35 cellular contexts compared by ENCODE assay signal in genomic region chrX:77143907-77144306, GRCh38.
DNase-seq lines count a peak whose midpoint lies in the region; ATAC-seq, FAIRE-seq and TF ChIP-seq lines count a peak whose summit lies in the region.
"Had no signal": no experiment of that assay in that cellular context is flagged by ENCODE, and none has a peak within 500 bp of the region (broad histone marks: within the 10 kb centered on the region; RNA-seq: fewer than 3 reads in every experiment).

No MANE protein-coding gene starts in this region.

- no peak for TF ChIP-seq CTCF in chondrocyte (IDR thresholded peaks at IDR 0.05)
- no peak for TF ChIP-seq CTCF in neural progenitor cell (IDR thresholded peaks at IDR 0.05)
- no peak for TF ChIP-seq CTCF in osteocyte (IDR thresholded peaks at IDR 0.05)
- TF ChIP-seq CTCF in kidney (IDR thresholded peaks at IDR 0.05; ENCODE audit: borderline replicate concordance, extremely low read depth, insufficient read depth): no peak

- H3K9ac ChIP-seq in neural progenitor cell: no peak overlapping the region
- H3K9ac ChIP-seq in kidney (ENCODE audit: low read length in 2 of 2): no peak overlapping the region
- H3K9ac ChIP-seq: BLaER1; BLaER1 treated with 17β-estradiol and CSF1 and Interleukin-3, amounts not matched to agents 10 nM and 100 nM had no signal

- H3K4me1 ChIP-seq in neural progenitor cell: no peaks in the 10 kb centered on the region
- H3K4me1 ChIP-seq in kidney (ENCODE audit: control insufficient read depth in 1 of 2, insufficient read depth in 1 of 2, low read depth in 1 of 2, low read length in 2 of 2): no peaks in the 10 kb centered on the region
- H3K4me1 ChIP-seq: A549; BE2C; BLaER1; BLaER1 treated with 17β-estradiol and CSF1 and Interleukin-3, amounts not matched to agents 10 nM and 100 nM; Caco-2 had no signal

- DNase-seq in chondrocyte (ENCODE audit: low spot score) (peak; percentile 52), neural progenitor cell (ENCODE audit: low spot score) (peak; percentile 2), osteocyte (ENCODE audit: extremely low spot score, unreplicated experiment) (peak; percentile 63), left lobe of liver (ENCODE audit: low spot score) (no peak), T-helper 17 cell (no peak), kidney (no peak)
- DNase-seq: 8988T; ACHN; AML-193; BE2C; C1 segment of cervical spinal cord; Caco-2; Calu3; CD4-positive, alpha-beta memory T cell; CD4-positive, alpha-beta T cell; CD4-positive, CD25-positive, alpha-beta regulatory T cell; CD8-positive, alpha-beta memory T cell; CD8-positive, alpha-beta T cell; COR-L47; DMS 273 treated with DMSO at 0.1 percent for 48 hours; DMS153; DMS53; DMS79; DMS79 treated with DMSO at 0.1 percent for 48 hours; DND-41; EL had no signal

- H3K27ac ChIP-seq in neural progenitor cell: no peak overlapping the region
- H3K27ac ChIP-seq in kidney (ENCODE audit: low read depth in 2 of 2, low read length in 2 of 2): no peak overlapping the region
- H3K27ac ChIP-seq: 22Rv1; A549; BLaER1; BLaER1 treated with 17β-estradiol and CSF1 and Interleukin-3, amounts not matched to agents 10 nM and 100 nM; C4-2B had no signal

- no peaks in the 10 kb centered on the region for H3K36me3 Mint-ChIP-seq in chondrocyte (ENCODE audit: low read depth)
- no peaks in the 10 kb centered on the region for H3K36me3 Mint-ChIP-seq in neural progenitor cell
- no peaks in the 10 kb centered on the region for H3K36me3 Mint-ChIP-seq in osteocyte (ENCODE audit: unreplicated experiment)
- H3K36me3 Mint-ChIP-seq in T-helper 17 cell (ENCODE audit: low read depth): no peaks in the 10 kb centered on the region
- H3K36me3 Mint-ChIP-seq: CD14-positive monocyte; CD4-positive, alpha-beta memory T cell; CD4-positive, CD25-positive, alpha-beta regulatory T cell; CD8-positive, alpha-beta T cell had no signal

- H3K27me3 Mint-ChIP-seq in chondrocyte (ENCODE audit: low read depth) (no peaks in the 10 kb centered on the region), neural progenitor cell (ENCODE audit: insufficient read depth, low read depth) (peaks cover 5% of the 10 kb centered on the region), osteocyte (ENCODE audit: unreplicated experiment) (no peaks in the 10 kb centered on the region), T-helper 17 cell (no peaks in the 10 kb centered on the region)
- H3K27me3 Mint-ChIP-seq: B cell; CD4-positive, alpha-beta T cell; CD4-positive, CD25-positive, alpha-beta regulatory T cell had no signal

- no peak for FAIRE-seq in kidney (lab: Jason Lieb, UNC)
- FAIRE-seq: A204.1, A549, D721Med had no signal

- no peak overlapping the region for H3K4me3 ChIP-seq in neural progenitor cell
- H3K4me3 ChIP-seq in kidney (ENCODE audit: low read length in 2 of 2): no peak overlapping the region
- H3K4me3 ChIP-seq: A549; BLaER1; BLaER1 treated with 17β-estradiol and CSF1 and Interleukin-3, amounts not matched to agents 10 nM and 100 nM had no signal

- H3K4me2 ChIP-seq in neural progenitor cell: no peak overlapping the region
- H3K4me2 ChIP-seq: A549; BLaER1; BLaER1 treated with 17β-estradiol and CSF1 and Interleukin-3, amounts not matched to agents 10 nM and 100 nM had no signal

- H3K9me3 Mint-ChIP-seq in chondrocyte (ENCODE audit: low read depth) (peaks cover 37% of the 10 kb centered on the region), neural progenitor cell (peaks cover 2% of the 10 kb centered on the region), osteocyte (ENCODE audit: unreplicated experiment) (peaks cover 41% of the 10 kb centered on the region)

- no peaks in the 10 kb centered on the region for H3K27me3 ChIP-seq in neural progenitor cell
- H3K27me3 ChIP-seq: BE2C had no signal

- no peaks in the 10 kb centered on the region for H4K20me1 ChIP-seq in neural progenitor cell (ENCODE audit: low read depth)
- H4K20me1 ChIP-seq: BLaER1; BLaER1 treated with 17β-estradiol and CSF1 and Interleukin-3, amounts not matched to agents 10 nM and 100 nM had no signal

- H3F3A ChIP-seq in neural progenitor cell (ENCODE audit: low read depth): no peaks in the 10 kb centered on the region

- H3K36me3 ChIP-seq in neural progenitor cell: no peaks in the 10 kb centered on the region
- H3K36me3 ChIP-seq in kidney (ENCODE audit: control insufficient read depth in 1 of 2, insufficient read depth in 2 of 2, low read length in 2 of 2): no peaks in the 10 kb centered on the region
- H3K36me3 ChIP-seq: BE2C; BLaER1; BLaER1 treated with 17β-estradiol and CSF1 and Interleukin-3, amounts not matched to agents 10 nM and 100 nM had no signal

- H3K79me2 ChIP-seq in neural progenitor cell (ENCODE audit: low read depth): no peaks in the 10 kb centered on the region

- H3K27ac Mint-ChIP-seq in chondrocyte (ENCODE audit: unreplicated experiment) (no peak overlapping the region), neural progenitor cell (no peak overlapping the region), osteocyte (ENCODE audit: unreplicated experiment) (no peak overlapping the region), T-helper 17 cell (no peak overlapping the region)
- H3K27ac Mint-ChIP-seq: B cell; CD14-positive monocyte; CD4-positive, alpha-beta memory T cell; CD4-positive, alpha-beta T cell; CD8-positive, alpha-beta memory T cell; CD8-positive, alpha-beta T cell had no signal

- H3K9me3 ChIP-seq in neural progenitor cell (ENCODE audit: low read depth) (peaks cover 4% of the 10 kb centered on the region), T-helper 17 cell (ENCODE audit: control insufficient read depth, low read length, poor library complexity, severe bottlenecking) (no peaks in the 10 kb centered on the region), kidney (ENCODE audit: control insufficient read depth in 1 of 2, low read length in 2 of 2) (no peaks in the 10 kb centered on the region)
- H3K9me3 ChIP-seq: A549, BE2C, Caco-2 had no signal

- peak overlapping the region; percentile 17 for H2AFZ ChIP-seq in neural progenitor cell (replicated peaks)

- ATAC-seq in left lobe of liver (no peak), T-helper 17 cell (no peak)
- ATAC-seq: A549; CD8-positive, alpha-beta T cell had no signal

- H3K4me3 Mint-ChIP-seq in chondrocyte (ENCODE audit: unreplicated experiment) (no peak overlapping the region), neural progenitor cell (no peak overlapping the region), osteocyte (ENCODE audit: unreplicated experiment) (no peak overlapping the region), T-helper 17 cell (no peak overlapping the region)
- H3K4me3 Mint-ChIP-seq: B cell; CD14-positive monocyte; CD4-positive, alpha-beta memory T cell; CD4-positive, alpha-beta T cell; CD4-positive, CD25-positive, alpha-beta regulatory T cell; CD8-positive, alpha-beta memory T cell; CD8-positive, alpha-beta T cell had no signal

- no peaks in the 10 kb centered on the region for H3K4me1 Mint-ChIP-seq in chondrocyte (ENCODE audit: low read depth)
- no peaks in the 10 kb centered on the region for H3K4me1 Mint-ChIP-seq in neural progenitor cell
- H3K4me1 Mint-ChIP-seq in osteocyte (ENCODE audit: unreplicated experiment): no peaks in the 10 kb centered on the region
- H3K4me1 Mint-ChIP-seq in T-helper 17 cell: no peaks in the 10 kb centered on the region
- H3K4me1 Mint-ChIP-seq: B cell; CD14-positive monocyte; CD4-positive, alpha-beta memory T cell; CD4-positive, CD25-positive, alpha-beta regulatory T cell; CD8-positive, alpha-beta memory T cell had no signal

- intact Hi-C loops in kidney (cut with DNase I): no loop called here

Comparison
In these comparisons a context has a peak if more than half of its experiments do, and no peak if none do; other contexts are left out.
1. DNase-seq: peak in chondrocyte (single experiment), neural progenitor cell (single experiment) and osteocyte (single experiment); none in left lobe of liver (single experiment), T-helper 17 cell (0 of 3) and kidney (single experiment).